13 cellular contexts compared by ENCODE assay signal in genomic region chr7:4226166-4226857, GRCh38.
DNase-seq lines count a peak whose midpoint lies in the region; TF ChIP-seq lines count a peak whose summit lies in the region.
"Had no signal": no experiment of that assay in that cellular context is flagged by ENCODE, and none has a peak within 500 bp of the region (broad histone marks: within the 10 kb centered on the region; RNA-seq: fewer than 3 reads in every experiment).

No MANE protein-coding gene starts in this region.

- H3K27ac Mint-ChIP-seq in neural crest cell (ENCODE audit: unreplicated experiment): no peak overlapping the region
- H3K27ac Mint-ChIP-seq: activated CD4-positive, alpha-beta memory T cell treated with anti-CD3 and anti-CD28 coated beads, Interleukin-2, amount 10 ng/mL, durations not matched to agents 7 days and 5 days; nephron had no signal

- peaks cover 30% of the 10 kb centered on the region for H3K4me1 Mint-ChIP-seq in neural crest cell
- H3K4me1 Mint-ChIP-seq: activated CD4-positive, alpha-beta memory T cell treated with anti-CD3 and anti-CD28 coated beads, Interleukin-2, amount 10 ng/mL, durations not matched to agents 7 days and 5 days; CD8-positive, alpha-beta memory T cell had no signal

- no peaks in the 10 kb centered on the region for H3K9me3 Mint-ChIP-seq in neural crest cell
- H3K9me3 Mint-ChIP-seq: CD8-positive, alpha-beta memory T cell; nephron had no signal

- H3K4me3 Mint-ChIP-seq in neural crest cell: no peak overlapping the region
- H3K4me3 Mint-ChIP-seq: activated CD4-positive, alpha-beta memory T cell treated with anti-CD3 and anti-CD28 coated beads, Interleukin-2, amount 10 ng/mL, durations not matched to agents 7 days and 5 days; CD8-positive, alpha-beta memory T cell; nephron had no signal

- DNase-seq in ELF-1 (ENCODE audit: low read depth, low spot score) (peak; percentile 73), LHCN-M2 (ENCODE audit: low read depth) (peak; percentile 13), astrocyte of the cerebellum (ENCODE audit: low read depth) (no peak), neural crest cell (ENCODE audit: low read depth, low spot score) (no peak), Kasumi-1 (lab: John Stamatoyannopoulos, UW) (no peak), GM03348 (ENCODE audit: low spot score) (no peak)
- DNase-seq in stimulated activated naive CD4-positive, alpha-beta T cell treated with Interleukin-2 at 50 U/mL for 16 hours (lab: John Stamatoyannopoulos, UW): no peak
- DNase-seq: activated CD4-positive, alpha-beta memory T cell treated with anti-CD3 and anti-CD28 coated beads, Interleukin-2, amount 10 ng/mL, durations not matched to agents 7 days and 5 days; activated effector memory CD4-positive, alpha-beta T cell treated with Interleukin-2 at 50 U/mL for 16 hours; CD8-positive, alpha-beta memory T cell; T1000 had no signal

- peaks cover 4% of the 10 kb centered on the region for H3K36me3 Mint-ChIP-seq in neural crest cell (ENCODE audit: low read depth)
- H3K36me3 Mint-ChIP-seq: CD8-positive, alpha-beta memory T cell had no signal

- no peaks in the 10 kb centered on the region for H3K27me3 Mint-ChIP-seq in neural crest cell (ENCODE audit: low read depth)
- H3K27me3 Mint-ChIP-seq: activated CD4-positive, alpha-beta memory T cell treated with anti-CD3 and anti-CD28 coated beads, Interleukin-2, amount 10 ng/mL, durations not matched to agents 7 days and 5 days had no signal

- in situ Hi-C loops in astrocyte of the cerebellum (cut with HindIII; ENCODE audit: low sequenced_read_pairs): no loop called here

- peak; percentile 5 for TF ChIP-seq CTCF in astrocyte of the cerebellum (IDR thresholded peaks at IDR 0.05; ENCODE audit: low read depth, low read length, missing control alignments)
- TF ChIP-seq CTCF in neural crest cell (conservative IDR thresholded peaks at IDR 0.05): peak; percentile 16

- H3K4me3 ChIP-seq in astrocyte of the cerebellum (ENCODE audit: low read depth, low read length): no peak overlapping the region
- H3K4me3 ChIP-seq: heart left ventricle had no signal

Comparison
In these comparisons a context has a peak if more than half of its experiments do, and no peak if none do; other contexts are left out.
1. DNase-seq: peak in ELF-1 (single experiment) and LHCN-M2 (single experiment); none in astrocyte of the cerebellum (single experiment), neural crest cell (single experiment), Kasumi-1 (0 of 2), GM03348 (single experiment) and stimulated activated naive CD4-positive, alpha-beta T cell treated with Interleukin-2 at 50 U/mL for 16 hours (single experiment).